ENCODE assay signal across 21 cellular contexts in the genomic region with DNA sequence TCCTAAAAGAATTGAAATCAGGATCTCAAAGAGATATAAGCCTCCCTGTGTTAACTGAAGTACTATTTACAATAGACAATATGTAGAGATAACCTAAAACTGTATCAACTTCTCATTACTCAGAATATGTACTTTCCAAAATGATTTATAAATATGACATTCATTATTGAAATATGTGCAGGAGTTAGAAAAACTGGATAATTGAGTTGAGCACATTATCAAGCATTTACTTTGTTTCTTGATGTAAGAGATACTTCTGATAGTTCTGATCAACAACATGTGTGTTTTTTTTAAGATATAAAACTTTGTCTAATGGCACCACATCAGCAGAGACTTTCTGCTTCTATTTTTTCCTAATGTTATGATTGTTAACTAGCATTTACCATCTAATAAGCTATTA. TPM values are rescaled to one million over a fixed set of nuclear protein-coding genes. Genes with fewer than 3 reads are reported as not detected.
DNase-seq lines count a peak whose midpoint lies in the region; ATAC-seq, FAIRE-seq and TF ChIP-seq lines count a peak whose summit lies in the region.
"Had no signal": no experiment of that assay in that cellular context is flagged by ENCODE, and none has a peak within 500 bp of the region (broad histone marks: within the 10 kb centered on the region; RNA-seq: fewer than 3 reads in every experiment).

No MANE protein-coding gene starts in this region.

- H3K27me3 ChIP-seq in SK-N-SH (ENCODE audit: insufficient read depth): no peaks in the 10 kb centered on the region
- H3K27me3 ChIP-seq: BE2C, BLaER1 had no signal

- no peaks in the 10 kb centered on the region for H4K20me1 ChIP-seq in SK-N-SH (ENCODE audit: insufficient read depth)
- H4K20me1 ChIP-seq: BLaER1 had no signal

- no peaks in the 10 kb centered on the region for H3K9me2 ChIP-seq in SK-N-SH

- no peaks in the 10 kb centered on the region for H3K4me1 ChIP-seq in SK-N-SH (ENCODE audit: control insufficient read depth in 1 of 2, insufficient read depth in 2 of 2, low read depth in 1 of 2, low read length in 1 of 2)
- H3K4me1 ChIP-seq: BE2C, BLaER1 had no signal

- CTCF ChIA-PET in SK-N-SH (lab: Yijun Ruan, JAX): no interaction called here

- H3F3A ChIP-seq in SK-N-SH (replicated peaks; ENCODE audit: insufficient read depth): no peaks in the 10 kb centered on the region

- TF ChIP-seq CTCF in SK-N-SH (IDR thresholded peaks at IDR 0.05) (no peak), D721Med (IDR thresholded peaks at IDR 0.05; ENCODE audit: insufficient read depth, missing control alignments) (no peak)

- TF ChIP-seq EP300 in SK-N-SH (IDR thresholded peaks at IDR 0.05; ENCODE audit: borderline replicate concordance in 1 of 2, low read depth in 1 of 2, low read length in 1 of 2): no peak

- H3K4me3 ChIP-seq in SK-N-SH (ENCODE audit: low read depth in 2 of 2, low read length in 1 of 2): no peak overlapping the region
- H3K4me3 ChIP-seq: BLaER1 had no signal

- H3K9ac ChIP-seq in SK-N-SH: no peak overlapping the region
- H3K9ac ChIP-seq: BLaER1 had no signal

- no peak for ATAC-seq in SK-N-SH treated with all-trans-retinoic acid at 6 μM for 48 hours
- no peak for ATAC-seq in HG03354 (IDR thresholded peaks at IDR 0.05; ENCODE audit: poor library complexity, severe bottlenecking, unreplicated experiment)

- no peaks in the 10 kb centered on the region for H3K36me3 ChIP-seq in SK-N-SH (replicated peaks in 1 of 2; ENCODE audit: control insufficient read depth in 1 of 2, insufficient read depth in 2 of 2, low read length in 1 of 2)
- H3K36me3 ChIP-seq: BE2C, BLaER1 had no signal

- POLR2A ChIA-PET in SK-N-SH (lab: Yijun Ruan, JAX): no interaction called here

- DNase-seq in SK-N-SH: no peak
- no peak for DNase-seq in D721Med (ENCODE audit: insufficient read length, low spot score)
- DNase-seq: ACHN; BE2C; C1 segment of cervical spinal cord; CD4-positive, alpha-beta memory T cell; CD4-positive, CD25-positive, alpha-beta regulatory T cell; CD8-positive, alpha-beta memory T cell; COR-L47; DMS79 treated with DMSO at 0.1 percent for 48 hours; GF-D8 had no signal

- H2AFZ ChIP-seq in SK-N-SH (ENCODE audit: low read depth): no peak overlapping the region

- H3K9me3 ChIP-seq in SK-N-SH: no peaks in the 10 kb centered on the region
- H3K9me3 ChIP-seq: BE2C, BLaER1 had no signal

- no peak for TF ChIP-seq RAD21 in SK-N-SH (IDR thresholded peaks at IDR 0.05; ENCODE audit: low read length)

- H3K79me2 ChIP-seq in SK-N-SH (ENCODE audit: insufficient read depth): no peaks in the 10 kb centered on the region

- H3K27ac ChIP-seq in SK-N-SH (ENCODE audit: low read depth in 2 of 2, low read length in 1 of 2): no peak overlapping the region
- H3K27ac ChIP-seq: 22Rv1, BLaER1 had no signal

- no peak overlapping the region for H3K4me2 ChIP-seq in SK-N-SH
- H3K4me2 ChIP-seq: BLaER1 had no signal

- FAIRE-seq in endometrium (lab: Jason Lieb, UNC) (peak; percentile 74), D721Med (lab: Jason Lieb, UNC) (no peak)
- FAIRE-seq: G401.6, GM12891, GM19239 had no signal

TF ChIP-seq in SK-N-SH treated with all-trans-retinoic acid at 6 μM for 48 hours, 23 proteins besides CTCF, POLR2A, EP300 and RAD21 (continues in another document):
- TF ChIP-seq ISL1 (CRISPR knock-in tag; IDR thresholded peaks at IDR 0.05): peak; percentile 77
- TF ChIP-seq, protein P1, sequence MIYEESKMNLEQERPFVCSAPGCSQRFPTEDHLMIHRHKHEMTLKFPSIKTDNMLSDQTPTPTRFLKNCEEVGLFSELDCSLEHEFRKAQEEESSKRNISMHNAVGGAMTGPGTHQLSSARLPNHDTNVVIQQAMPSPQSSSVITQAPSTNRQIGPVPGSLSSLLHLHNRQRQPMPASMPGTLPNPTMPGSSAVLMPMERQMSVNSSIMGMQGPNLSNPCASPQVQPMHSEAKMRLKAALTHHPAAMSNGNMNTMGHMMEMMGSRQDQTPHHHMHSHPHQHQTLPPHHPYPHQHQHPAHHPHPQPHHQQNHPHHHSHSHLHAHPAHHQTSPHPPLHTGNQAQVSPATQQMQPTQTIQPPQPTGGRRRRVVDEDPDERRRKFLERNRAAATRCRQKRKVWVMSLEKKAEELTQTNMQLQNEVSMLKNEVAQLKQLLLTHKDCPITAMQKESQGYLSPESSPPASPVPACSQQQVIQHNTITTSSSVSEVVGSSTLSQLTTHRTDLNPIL (CRISPR knock-in tag; IDR thresholded peaks at IDR 0.05; ENCODE audit: low read depth): no peak
- TF ChIP-seq, protein P2, sequence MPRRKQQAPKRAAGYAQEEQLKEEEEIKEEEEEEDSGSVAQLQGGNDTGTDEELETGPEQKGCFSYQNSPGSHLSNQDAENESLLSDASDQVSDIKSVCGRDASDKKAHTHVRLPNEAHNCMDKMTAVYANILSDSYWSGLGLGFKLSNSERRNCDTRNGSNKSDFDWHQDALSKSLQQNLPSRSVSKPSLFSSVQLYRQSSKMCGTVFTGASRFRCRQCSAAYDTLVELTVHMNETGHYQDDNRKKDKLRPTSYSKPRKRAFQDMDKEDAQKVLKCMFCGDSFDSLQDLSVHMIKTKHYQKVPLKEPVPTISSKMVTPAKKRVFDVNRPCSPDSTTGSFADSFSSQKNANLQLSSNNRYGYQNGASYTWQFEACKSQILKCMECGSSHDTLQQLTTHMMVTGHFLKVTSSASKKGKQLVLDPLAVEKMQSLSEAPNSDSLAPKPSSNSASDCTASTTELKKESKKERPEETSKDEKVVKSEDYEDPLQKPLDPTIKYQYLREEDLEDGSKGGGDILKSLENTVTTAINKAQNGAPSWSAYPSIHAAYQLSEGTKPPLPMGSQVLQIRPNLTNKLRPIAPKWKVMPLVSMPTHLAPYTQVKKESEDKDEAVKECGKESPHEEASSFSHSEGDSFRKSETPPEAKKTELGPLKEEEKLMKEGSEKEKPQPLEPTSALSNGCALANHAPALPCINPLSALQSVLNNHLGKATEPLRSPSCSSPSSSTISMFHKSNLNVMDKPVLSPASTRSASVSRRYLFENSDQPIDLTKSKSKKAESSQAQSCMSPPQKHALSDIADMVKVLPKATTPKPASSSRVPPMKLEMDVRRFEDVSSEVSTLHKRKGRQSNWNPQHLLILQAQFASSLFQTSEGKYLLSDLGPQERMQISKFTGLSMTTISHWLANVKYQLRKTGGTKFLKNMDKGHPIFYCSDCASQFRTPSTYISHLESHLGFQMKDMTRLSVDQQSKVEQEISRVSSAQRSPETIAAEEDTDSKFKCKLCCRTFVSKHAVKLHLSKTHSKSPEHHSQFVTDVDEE (CRISPR knock-in tag; IDR thresholded peaks at IDR 0.05): no peak
- TF ChIP-seq ZFP3 (CRISPR knock-in tag; IDR thresholded peaks at IDR 0.05): no peak
- TF ChIP-seq ZNF70 (CRISPR knock-in tag; IDR thresholded peaks at IDR 0.05): no peak
- TF ChIP-seq SNAI2 (CRISPR knock-in tag; IDR thresholded peaks at IDR 0.05): 0 out of 2 replicates have a peak, but pooled peaks have one; percentile 54
- TF ChIP-seq GLIS3 (CRISPR knock-in tag; IDR thresholded peaks at IDR 0.05): no peak
- TF ChIP-seq ZC3H10 (CRISPR knock-in tag; IDR thresholded peaks at IDR 0.05): no peak

TF ChIP-seq in SK-N-SH, 30 proteins besides CTCF, POLR2A, EP300 and RAD21:
- no peak for TF ChIP-seq SIN3A (IDR thresholded peaks at IDR 0.05; ENCODE audit: borderline replicate concordance, low read depth, low read length)
- no peak for TF ChIP-seq FOXJ3 (CRISPR knock-in tag; IDR thresholded peaks at IDR 0.05)
- no peak for TF ChIP-seq ELF1 (IDR thresholded peaks at IDR 0.05)
- no peak for TF ChIP-seq NFIC (IDR thresholded peaks at IDR 0.05; ENCODE audit: borderline replicate concordance)
TF ChIP-seq in SK-N-SH: peak in this region for 0.

RNA-seq across cellular contexts. Expression of a gene that starts 38.2 kb away (rescaled TPM):
- polyA plus RNA-seq in SK-N-SH (2012; rRNA removed): not detected in 2 replicates
- not detected in 2 replicates for polyA plus RNA-seq in SK-N-SH (2012; cell fraction: cytosol; rRNA removed)
- polyA plus RNA-seq in SK-N-SH (2012; cell fraction: nucleus; rRNA removed): not detected in 2 replicates
- polyA plus RNA-seq: AG04450; CD14-positive monocyte; CD4-positive, alpha-beta memory T cell; CD4-positive, CD25-positive, alpha-beta regulatory T cell; CD8-positive, alpha-beta memory T cell had no signal

RNA-seq across cellular contexts. Expression of a gene that starts 41.9 kb away (rescaled TPM):
- polyA plus RNA-seq in SK-N-SH (2012; rRNA removed): not detected in 2 replicates
- not detected in 2 replicates for polyA plus RNA-seq in SK-N-SH (2012; cell fraction: cytosol; rRNA removed)
- polyA plus RNA-seq in SK-N-SH (2012; cell fraction: nucleus; rRNA removed): not detected in 2 replicates
- polyA plus RNA-seq: AG04450; CD14-positive monocyte; CD4-positive, alpha-beta memory T cell; CD4-positive, CD25-positive, alpha-beta regulatory T cell; CD8-positive, alpha-beta memory T cell had no signal
